Comparison of ENCODE assay signal across 22 cellular contexts in the genomic region with DNA sequence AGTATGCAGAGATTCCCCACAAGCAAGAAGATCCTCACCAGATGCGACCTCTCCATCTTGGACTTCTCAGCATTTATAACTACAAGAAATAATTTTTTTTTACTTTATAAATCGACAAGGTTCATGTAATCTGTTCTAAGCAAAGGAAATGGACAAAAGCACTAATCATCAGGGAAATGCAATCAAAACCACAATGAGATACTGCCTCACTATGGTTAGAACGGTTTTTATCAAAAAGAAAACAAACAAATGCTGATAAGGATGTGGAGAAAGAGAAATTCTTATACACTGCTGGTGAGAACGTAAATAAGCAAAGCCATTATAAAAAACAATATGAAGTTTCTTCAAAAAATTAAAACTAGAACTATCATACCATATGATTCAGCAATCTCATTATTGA.
"Had no signal": no experiment of that assay in that cellular context is flagged by ENCODE, and none has a peak within 500 bp of the region (broad histone marks: within the 10 kb centered on the region; RNA-seq: fewer than 3 reads in every experiment).

No MANE protein-coding gene starts in this region.

- H3K9me3 ChIP-seq: heart left ventricle, pancreas, uterus had no signal

- H3K27me3 Mint-ChIP-seq: progenitor cell of endocrine pancreas had no signal

- H3K4me1 Mint-ChIP-seq: mesothelial cell of epicardium, natural killer cell, neural crest cell had no signal

- H3K4me3 ChIP-seq: coronary artery, heart left ventricle, pancreas, uterus had no signal

- H3K36me3 ChIP-seq: heart left ventricle, pancreas, uterus had no signal

- H3K4me1 ChIP-seq: heart left ventricle, pancreas, uterus had no signal

- H3K9me3 Mint-ChIP-seq: mesothelial cell of epicardium, neural crest cell had no signal

- FAIRE-seq: frontal cortex, islet of Langerhans, pancreas, small intestine had no signal

- ATAC-seq: heart left ventricle, left lobe of liver, natural killer cell, pancreas, right cardiac atrium had no signal

- H3K36me3 Mint-ChIP-seq: mesothelial cell of epicardium, natural killer cell had no signal

- H3K4me3 Mint-ChIP-seq: mesothelial cell of epicardium, natural killer cell, neural crest cell had no signal

- H3K27me3 ChIP-seq: heart left ventricle, pancreas, uterus had no signal

- H3K27ac ChIP-seq: coronary artery, heart left ventricle, pancreas, uterus had no signal

- H3K27ac Mint-ChIP-seq: mesothelial cell of epicardium, natural killer cell, progenitor cell of endocrine pancreas had no signal

- DNase-seq: effector CD4-positive, alpha-beta T cell; heart left ventricle; hippocampal formation; kidney glomerular epithelial cell; mammary epithelial cell; natural killer cell; occipital lobe; pancreas; right cardiac atrium; small intestine; stimulated activated CD4-positive, alpha-beta T cell treated with anti-CD3 and anti-CD28 coated beads, Interleukin-12 subunit alpha, Interleukin-12 subunit beta, amount 100 ng/mL, for 4 hours; stimulated activated CD4-positive, alpha-beta T cell treated with anti-CD3 and anti-CD28 coated beads, Interleukin-2, amount 100 ng/mL, for 48 hours; stimulated activated naive CD4-positive, alpha-beta T cell treated with Interleukin-2 at 50 U/mL for 16 hours; trophoblast cell; uterus had no signal
